16 cellular contexts compared by ENCODE assay signal in the genomic region with DNA sequence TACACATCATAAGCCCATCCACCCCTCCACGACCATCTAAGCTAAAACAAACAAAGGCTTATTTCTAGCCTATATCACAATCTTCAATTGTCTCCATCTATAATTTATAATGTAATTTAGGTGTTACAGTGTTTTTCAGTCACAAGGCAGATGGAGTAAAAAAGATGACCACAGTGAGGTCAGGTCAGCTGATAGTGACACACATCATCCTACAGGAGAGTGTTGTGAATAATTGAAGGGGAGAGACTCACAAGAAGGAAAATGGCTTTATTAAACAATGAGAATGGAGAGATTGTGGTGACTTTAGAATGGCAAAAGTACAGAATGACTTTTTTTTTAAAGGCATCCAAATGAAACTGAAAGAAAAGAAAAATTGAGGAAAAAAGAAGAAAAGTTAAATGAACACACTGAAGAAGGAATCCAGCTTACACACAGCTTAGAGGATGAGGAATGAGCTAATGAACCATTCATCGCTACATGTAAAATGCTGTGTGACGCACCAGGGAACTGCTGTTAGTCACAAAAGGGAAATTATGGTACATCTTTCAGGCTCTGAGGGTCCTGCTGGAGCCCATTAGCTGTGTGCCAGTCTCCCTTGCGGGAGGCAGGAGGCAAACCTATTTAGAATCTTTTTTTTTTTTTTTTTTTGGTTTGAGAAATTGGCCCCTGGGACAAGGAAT. TPM values are rescaled to one million over a fixed set of nuclear protein-coding genes. Genes with fewer than 3 reads are reported as not detected.
DNase-seq lines count a peak whose midpoint lies in the region; ATAC-seq and TF ChIP-seq lines count a peak whose summit lies in the region.
"Had no signal": no experiment of that assay in that cellular context is flagged by ENCODE, and none has a peak within 500 bp of the region (broad histone marks: within the 10 kb centered on the region; RNA-seq: fewer than 3 reads in every experiment).

No MANE protein-coding gene starts in this region.

- no peak overlapping the region for H3K4me3 Mint-ChIP-seq in stimulated activated memory B cell treated with anti-CD40 and anti-IgM and Interleukin-4, amounts not matched to agents 10 μg/mL and 1 μg/mL and 100 μg/mL, for 72 hours
- H3K4me3 Mint-ChIP-seq: activated B cell treated with CpG ODN at 0.5 μM for 24 hours; activated naive CD8-positive, alpha-beta T cell; CD4-positive, alpha-beta T cell had no signal

- CTCF ChIA-PET in OCI-LY7 (lab: Charles Lee; ENCODE audit: unreplicated experiment), result no interaction called here

- H3K9me2 ChIP-seq in DOHH2 (replicated peaks; ENCODE audit: control insufficient read depth, low read length) (no peaks in the 10 kb centered on the region), OCI-LY7 (ENCODE audit: insufficient read depth, low read length) (no peaks in the 10 kb centered on the region)

- H3K27ac ChIP-seq in DOHH2 (ENCODE audit: low read depth, low read length), result no peak overlapping the region
- H3K27ac ChIP-seq in OCI-LY7 (ENCODE audit: low read depth, low read length, poor library complexity, severe bottlenecking), result no peak overlapping the region
- H3K27ac ChIP-seq in fibroblast of lung (ENCODE audit: insufficient read depth, low read length), result no peak overlapping the region
- H3K27ac ChIP-seq in psoas muscle, result peak overlapping the region; percentile 36
- H3K27ac ChIP-seq in gastrocnemius medialis, result no peak overlapping the region
- H3K27ac ChIP-seq: dorsolateral prefrontal cortex had no signal

- H2AFZ ChIP-seq in OCI-LY7 (ENCODE audit: low read length), result peak overlapping the region; percentile 67
- H2AFZ ChIP-seq in fibroblast of lung (ENCODE audit: low read length), result no peak overlapping the region

- H3K79me2 ChIP-seq in DOHH2 (ENCODE audit: control insufficient read depth, low read length), result no peaks in the 10 kb centered on the region
- H3K79me2 ChIP-seq in OCI-LY7 (ENCODE audit: insufficient read depth, low read depth, low read length), result no peaks in the 10 kb centered on the region
- no peaks in the 10 kb centered on the region for H3K79me2 ChIP-seq in fibroblast of lung (ENCODE audit: control insufficient read depth, insufficient read depth, low read length)

- H3K27me3 Mint-ChIP-seq in stimulated activated memory B cell treated with anti-CD40 and anti-IgM and Interleukin-4, amounts not matched to agents 10 μg/mL and 1 μg/mL and 100 μg/mL, for 72 hours, result no peaks in the 10 kb centered on the region
- H3K27me3 Mint-ChIP-seq: activated B cell treated with CpG ODN at 0.5 μM for 24 hours; activated naive CD8-positive, alpha-beta T cell; CD4-positive, alpha-beta T cell had no signal

- H3K36me3 Mint-ChIP-seq in stimulated activated memory B cell treated with anti-CD40 and anti-IgM and Interleukin-4, amounts not matched to agents 10 μg/mL and 1 μg/mL and 100 μg/mL, for 72 hours, result no peaks in the 10 kb centered on the region

- no TSS peak for BruUV-seq in OCI-LY7 (replicated peaks; lab: Mats Ljungman, UMichigan)

- H3K9me3 ChIP-seq in DOHH2 (ENCODE audit: control insufficient read depth, insufficient read depth, low read length) (no peaks in the 10 kb centered on the region), OCI-LY7 (ENCODE audit: low read length) (peaks cover 6% of the 10 kb centered on the region; the same call in 1 of the 2 replicates), fibroblast of lung (ENCODE audit: control insufficient read depth, insufficient read depth, low read depth, low read length) (no peaks in the 10 kb centered on the region), psoas muscle (no peaks in the 10 kb centered on the region), gastrocnemius medialis (no peaks in the 10 kb centered on the region)

- H3K4me1 ChIP-seq in DOHH2 (ENCODE audit: control insufficient read depth, low read length) (peaks cover 52% of the 10 kb centered on the region), OCI-LY7 (ENCODE audit: insufficient read depth, low read length, poor library complexity, severe bottlenecking) (peaks cover 70% of the 10 kb centered on the region), fibroblast of lung (ENCODE audit: control insufficient read depth, extremely low read depth, insufficient read depth, low read length) (peaks cover 9% of the 10 kb centered on the region), psoas muscle (peaks cover 8% of the 10 kb centered on the region), gastrocnemius medialis (no peaks in the 10 kb centered on the region)

- H4K20me1 ChIP-seq in DOHH2 (ENCODE audit: control insufficient read depth, insufficient read depth, low read depth, low read length) (no peaks in the 10 kb centered on the region), OCI-LY7 (ENCODE audit: insufficient read depth, low read length) (no peaks in the 10 kb centered on the region), fibroblast of lung (ENCODE audit: control insufficient read depth, extremely low read depth, insufficient read depth, low read length) (no peaks in the 10 kb centered on the region)

- H3K4me3 ChIP-seq in DOHH2 (ENCODE audit: low read length) (no peak overlapping the region), OCI-LY7 (ENCODE audit: low read depth, low read length, poor library complexity, severe bottlenecking) (no peak overlapping the region), fibroblast of lung (replicated peaks in 1 of 4; ENCODE audit: control extremely low read depth in 1 of 4, insufficient read depth in 1 of 4, low read depth in 3 of 4, low read length in 4 of 4) (no peak overlapping the region), psoas muscle (no peak overlapping the region), gastrocnemius medialis (no peak overlapping the region)

- intact Hi-C loops in OCI-LY7 (cut with micrococcal nuclease; ENCODE audit: unreplicated experiment), result no loop called here
- intact Hi-C loops in psoas muscle (cut with DNase I), result no loop called here
- intact Hi-C loops in gastrocnemius medialis (cut with DNase I; ENCODE audit: low total_unique reads), result no loop called here

- H3K4me1 Mint-ChIP-seq in stimulated activated memory B cell treated with anti-CD40 and anti-IgM and Interleukin-4, amounts not matched to agents 10 μg/mL and 1 μg/mL and 100 μg/mL, for 72 hours, result peaks cover 37% of the 10 kb centered on the region

- no peak overlapping the region for H3K9ac ChIP-seq in fibroblast of lung (ENCODE audit: insufficient read depth, low read length)

- H3K4me2 ChIP-seq in DOHH2 (ENCODE audit: low read length), result peak overlapping the region; percentile 19; the same call in 1 of the 2 replicates
- H3K4me2 ChIP-seq in OCI-LY7 (ENCODE audit: low read length), result peak overlapping the region; percentile 29
- peak overlapping the region; percentile 52 for H3K4me2 ChIP-seq in fibroblast of lung (ENCODE audit: extremely low read depth, insufficient read depth, low read length)

- POLR2A ChIA-PET in OCI-LY7 (lab: Charles Lee), result interaction anchor here (0.7 to 2.1 kb wide), 8 partner anchors 8 to 61 kb away, joined by 3 to 8 read pairs (median 4); no protein-coding TSS in a partner anchor

- H3K27me3 ChIP-seq in DOHH2 (ENCODE audit: control insufficient read depth, low read length) (no peaks in the 10 kb centered on the region), fibroblast of lung (ENCODE audit: control insufficient read depth, insufficient read depth, low read length) (no peaks in the 10 kb centered on the region), psoas muscle (ENCODE audit: insufficient read depth in 3 of 3, low read length in 2 of 3) (no peaks in the 10 kb centered on the region), gastrocnemius medialis (no peaks in the 10 kb centered on the region)
- H3K27me3 ChIP-seq: dorsolateral prefrontal cortex had no signal

- DNase-seq in OCI-LY7 (ENCODE audit: low spot score) (no peak), fibroblast of lung (ENCODE audit: low read depth in 2 of 2) (peak in 1 of 2 donors; percentile 79), psoas muscle (no peak), gastrocnemius medialis (no peak), NCI-H2107 (lab: John Stamatoyannopoulos, UW) (no peak), SK-N-DZ (ENCODE audit: low spot score) (no peak)
- DNase-seq: activated B cell treated with CpG ODN at 0.5 μM for 24 hours; CD4-positive, alpha-beta T cell; kidney; NCI-H1694; NCI-H774 had no signal

- H3K9me3 Mint-ChIP-seq in stimulated activated memory B cell treated with anti-CD40 and anti-IgM and Interleukin-4, amounts not matched to agents 10 μg/mL and 1 μg/mL and 100 μg/mL, for 72 hours, result no peaks in the 10 kb centered on the region
- H3K9me3 Mint-ChIP-seq: activated B cell treated with CpG ODN at 0.5 μM for 24 hours; CD4-positive, alpha-beta T cell had no signal

- H3K36me3 ChIP-seq in DOHH2 (ENCODE audit: control insufficient read depth, low read length) (no peaks in the 10 kb centered on the region), OCI-LY7 (ENCODE audit: insufficient read depth, low read length) (no peaks in the 10 kb centered on the region), fibroblast of lung (ENCODE audit: control insufficient read depth, insufficient read depth, low read length) (no peaks in the 10 kb centered on the region), psoas muscle (ENCODE audit: insufficient read depth in 1 of 2, low read depth in 1 of 2) (no peaks in the 10 kb centered on the region), gastrocnemius medialis (no peaks in the 10 kb centered on the region)

- WGBS in psoas muscle, 3 donors, result 77 to 79% (median 78%) methylated on average over 4 of the region's 4 CpGs

- in situ Hi-C loops in gastrocnemius medialis (cut with MboI; ENCODE audit: low sequenced_read_pairs in 4 of 4), result no loop called here

- H3F3A ChIP-seq in DOHH2 (ENCODE audit: control insufficient read depth, insufficient read depth), result no peaks in the 10 kb centered on the region

- no peak overlapping the region for H3K27ac Mint-ChIP-seq in stimulated activated memory B cell treated with anti-CD40 and anti-IgM and Interleukin-4, amounts not matched to agents 10 μg/mL and 1 μg/mL and 100 μg/mL, for 72 hours
- H3K27ac Mint-ChIP-seq: activated B cell treated with CpG ODN at 0.5 μM for 24 hours; activated naive CD8-positive, alpha-beta T cell; CD4-positive, alpha-beta T cell; IgD-negative memory B cell had no signal

- no peak for TF ChIP-seq POLR2A in gastrocnemius medialis (IDR thresholded peaks at IDR 0.05)

- TF ChIP-seq CTCF in DOHH2 (IDR thresholded peaks at IDR 0.05; ENCODE audit: low read depth, low read length, poor library complexity, severe bottlenecking), result no peak
- no peak for TF ChIP-seq CTCF in OCI-LY7 (conservative IDR thresholded peaks at IDR 0.05; ENCODE audit: low read length)
- no peak for TF ChIP-seq CTCF in fibroblast of lung (conservative IDR thresholded peaks at IDR 0.05 in 1 of 2, IDR thresholded peaks at IDR 0.05 in 1 of 2; ENCODE audit: low read depth in 1 of 2, low read length in 2 of 2)
- no peak for TF ChIP-seq CTCF in psoas muscle (IDR thresholded peaks at IDR 0.05)
- no peak for TF ChIP-seq CTCF in gastrocnemius medialis (IDR thresholded peaks at IDR 0.05 in 4 of 5, conservative IDR thresholded peaks at IDR 0.05 in 1 of 5)

- ATAC-seq in psoas muscle (peak in 1 of 4 donors; percentile 54), gastrocnemius medialis (no peak)
- ATAC-seq in stimulated activated memory B cell treated with anti-CD40 and anti-IgM and Interleukin-4, amounts not matched to agents 10 μg/mL and 1 μg/mL and 100 μg/mL, for 72 hours, result no peak

RNA-seq across cellular contexts. Expression of a gene that starts 56.6 kb away (rescaled TPM):
- total RNA-seq in OCI-LY7 (2014; rRNA removed; shearing (Covaris generic)), result 0.79 and 1.5 TPM in 2 replicates
- total RNA-seq in OCI-LY7 (2022) (0.13 and 0.39 TPM in 2 replicates), fibroblast of lung (14.9 and 21.3 TPM in 2 replicates), psoas muscle (100 to 1,000 TPM in 2 of 4 donors, 10 to 100 TPM in 2; 41.1 to 104 (median 96.9) TPM), gastrocnemius medialis (10 to 100 TPM; 32.8 to 72.2 (median 50.9) TPM)
- polyA plus RNA-seq in fibroblast of lung (15.3 and 23.9 TPM in 2 replicates), psoas muscle (10 to 100 TPM; 19.2 to 24.6 (median 22.9) TPM)
- 21.2 and 41.6 TPM in 2 replicates for polyA plus RNA-seq in fibroblast of lung (2012)
- 38.5 and 59.3 TPM in 2 replicates for polyA minus RNA-seq in fibroblast of lung (ENCODE audit: low replicate concordance)
- 2.2 and 2.6 TPM in 2 replicates for polyA plus RNA-seq in SK-N-DZ (2014; cell fraction: cytosol; rRNA removed)
- 1.9 and 4.1 TPM in 2 replicates for polyA plus RNA-seq in SK-N-DZ (2014; cell fraction: nucleus; rRNA removed)
- polyA plus RNA-seq: IgD-negative memory B cell had no signal
